In genomic region chr12:132144115-132145071, GRCh38 we compare ENCODE assay signal across 1 cellular context.
A peak's percentile ranks its signal among the peaks of the same experiment; 100 is the strongest.
TF ChIP-seq lines count a peak whose summit lies in the region.

A gene with protein sequence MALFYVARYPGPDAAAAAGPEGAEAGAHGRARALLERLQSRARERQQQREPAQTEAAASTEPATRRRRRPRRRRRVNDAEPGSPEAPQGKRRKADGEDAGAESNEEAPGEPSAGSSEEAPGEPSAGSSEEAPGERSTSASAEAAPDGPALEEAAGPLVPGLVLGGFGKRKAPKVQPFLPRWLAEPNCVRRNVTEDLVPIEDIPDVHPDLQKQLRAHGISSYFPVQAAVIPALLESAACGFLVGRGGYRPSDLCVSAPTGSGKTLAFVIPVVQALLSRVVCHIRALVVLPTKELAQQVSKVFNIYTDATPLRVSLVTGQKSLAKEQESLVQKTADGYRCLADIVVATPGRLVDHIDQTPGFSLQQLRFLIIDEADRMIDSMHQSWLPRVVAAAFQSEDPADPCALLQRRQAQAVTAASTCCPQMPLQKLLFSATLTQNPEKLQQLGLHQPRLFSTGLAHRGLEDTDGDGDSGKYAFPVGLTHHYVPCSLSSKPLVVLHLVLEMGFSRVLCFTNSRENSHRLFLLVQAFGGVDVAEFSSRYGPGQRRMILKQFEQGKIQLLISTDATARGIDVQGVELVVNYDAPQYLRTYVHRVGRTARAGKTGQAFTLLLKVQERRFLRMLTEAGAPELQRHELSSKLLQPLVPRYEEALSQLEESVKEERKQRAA (minus strand): TSS chr12:132144319. CDS start chr12:132144296, 23 bp downstream.
TSS of gene NOC4L (plus strand) at chr12:132144457. CDS start at chr12:132144489, 32 bp downstream.

TF ChIP-seq in K562, 482 proteins besides CTCF, POLR2A, EP300 and RAD21 (continued from another document and continues in another):
- TF ChIP-seq, protein P1, sequence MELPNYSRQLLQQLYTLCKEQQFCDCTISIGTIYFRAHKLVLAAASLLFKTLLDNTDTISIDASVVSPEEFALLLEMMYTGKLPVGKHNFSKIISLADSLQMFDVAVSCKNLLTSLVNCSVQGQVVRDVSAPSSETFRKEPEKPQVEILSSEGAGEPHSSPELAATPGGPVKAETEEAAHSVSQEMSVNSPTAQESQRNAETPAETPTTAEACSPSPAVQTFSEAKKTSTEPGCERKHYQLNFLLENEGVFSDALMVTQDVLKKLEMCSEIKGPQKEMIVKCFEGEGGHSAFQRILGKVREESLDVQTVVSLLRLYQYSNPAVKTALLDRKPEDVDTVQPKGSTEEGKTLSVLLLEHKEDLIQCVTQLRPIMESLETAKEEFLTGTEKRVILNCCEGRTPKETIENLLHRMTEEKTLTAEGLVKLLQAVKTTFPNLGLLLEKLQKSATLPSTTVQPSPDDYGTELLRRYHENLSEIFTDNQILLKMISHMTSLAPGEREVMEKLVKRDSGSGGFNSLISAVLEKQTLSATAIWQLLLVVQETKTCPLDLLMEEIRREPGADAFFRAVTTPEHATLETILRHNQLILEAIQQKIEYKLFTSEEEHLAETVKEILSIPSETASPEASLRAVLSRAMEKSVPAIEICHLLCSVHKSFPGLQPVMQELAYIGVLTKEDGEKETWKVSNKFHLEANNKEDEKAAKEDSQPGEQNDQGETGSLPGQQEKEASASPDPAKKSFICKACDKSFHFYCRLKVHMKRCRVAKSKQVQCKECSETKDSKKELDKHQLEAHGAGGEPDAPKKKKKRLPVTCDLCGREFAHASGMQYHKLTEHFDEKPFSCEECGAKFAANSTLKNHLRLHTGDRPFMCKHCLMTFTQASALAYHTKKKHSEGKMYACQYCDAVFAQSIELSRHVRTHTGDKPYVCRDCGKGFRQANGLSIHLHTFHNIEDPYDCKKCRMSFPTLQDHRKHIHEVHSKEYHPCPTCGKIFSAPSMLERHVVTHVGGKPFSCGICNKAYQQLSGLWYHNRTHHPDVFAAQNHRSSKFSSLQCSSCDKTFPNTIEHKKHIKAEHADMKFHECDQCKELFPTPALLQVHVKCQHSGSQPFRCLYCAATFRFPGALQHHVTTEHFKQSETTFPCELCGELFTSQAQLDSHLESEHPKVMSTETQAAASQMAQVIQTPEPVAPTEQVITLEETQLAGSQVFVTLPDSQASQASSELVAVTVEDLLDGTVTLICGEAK (IDR thresholded peaks at IDR 0.05), result peak; percentile 49
- TF ChIP-seq, protein P1 (CRISPR knock-in tag; IDR thresholded peaks at IDR 0.05), result no peak
- no peak for TF ChIP-seq ZNF436 (CRISPR knock-in tag; IDR thresholded peaks at IDR 0.05)
- TF ChIP-seq PHB (CRISPR knock-in tag; IDR thresholded peaks at IDR 0.05), result no peak
- no peak for TF ChIP-seq CEBPZ (IDR thresholded peaks at IDR 0.05; ENCODE audit: borderline replicate concordance, low read depth, low read length)
- TF ChIP-seq SIN3B (IDR thresholded peaks at IDR 0.05; ENCODE audit: low read depth), result peak; percentile 99
- TF ChIP-seq, protein P2, sequence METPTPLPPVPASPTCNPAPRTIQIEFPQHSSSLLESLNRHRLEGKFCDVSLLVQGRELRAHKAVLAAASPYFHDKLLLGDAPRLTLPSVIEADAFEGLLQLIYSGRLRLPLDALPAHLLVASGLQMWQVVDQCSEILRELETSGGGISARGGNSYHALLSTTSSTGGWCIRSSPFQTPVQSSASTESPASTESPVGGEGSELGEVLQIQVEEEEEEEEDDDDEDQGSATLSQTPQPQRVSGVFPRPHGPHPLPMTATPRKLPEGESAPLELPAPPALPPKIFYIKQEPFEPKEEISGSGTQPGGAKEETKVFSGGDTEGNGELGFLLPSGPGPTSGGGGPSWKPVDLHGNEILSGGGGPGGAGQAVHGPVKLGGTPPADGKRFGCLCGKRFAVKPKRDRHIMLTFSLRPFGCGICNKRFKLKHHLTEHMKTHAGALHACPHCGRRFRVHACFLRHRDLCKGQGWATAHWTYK (CRISPR knock-in tag; IDR thresholded peaks at IDR 0.05), result peak; percentile 64; the same call in 1 of the 2 replicates
- TF ChIP-seq, protein P3, sequence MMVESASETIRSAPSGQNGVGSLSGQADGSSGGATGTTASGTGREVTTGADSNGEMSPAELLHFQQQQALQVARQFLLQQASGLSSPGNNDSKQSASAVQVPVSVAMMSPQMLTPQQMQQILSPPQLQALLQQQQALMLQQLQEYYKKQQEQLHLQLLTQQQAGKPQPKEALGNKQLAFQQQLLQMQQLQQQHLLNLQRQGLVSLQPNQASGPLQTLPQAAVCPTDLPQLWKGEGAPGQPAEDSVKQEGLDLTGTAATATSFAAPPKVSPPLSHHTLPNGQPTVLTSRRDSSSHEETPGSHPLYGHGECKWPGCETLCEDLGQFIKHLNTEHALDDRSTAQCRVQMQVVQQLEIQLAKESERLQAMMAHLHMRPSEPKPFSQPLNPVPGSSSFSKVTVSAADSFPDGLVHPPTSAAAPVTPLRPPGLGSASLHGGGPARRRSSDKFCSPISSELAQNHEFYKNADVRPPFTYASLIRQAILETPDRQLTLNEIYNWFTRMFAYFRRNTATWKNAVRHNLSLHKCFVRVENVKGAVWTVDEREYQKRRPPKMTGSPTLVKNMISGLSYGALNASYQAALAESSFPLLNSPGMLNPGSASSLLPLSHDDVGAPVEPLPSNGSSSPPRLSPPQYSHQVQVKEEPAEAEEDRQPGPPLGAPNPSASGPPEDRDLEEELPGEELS (CRISPR knock-in tag; IDR thresholded peaks at IDR 0.05; ENCODE audit: borderline replicate concordance), result peak; percentile 93; the same call in 1 of the 2 replicates
- peak; percentile 36 for TF ChIP-seq HNRNPLL (IDR thresholded peaks at IDR 0.05; ENCODE audit: low read depth, low read length, poor library complexity, severe bottlenecking)
- peak; percentile 54 for TF ChIP-seq THAP7 (CRISPR knock-in tag; IDR thresholded peaks at IDR 0.05)
- no peak for TF ChIP-seq ZNF140 (CRISPR knock-in tag; IDR thresholded peaks at IDR 0.05)
- peak; percentile 88 for TF ChIP-seq KDM5B (IDR thresholded peaks at IDR 0.05; ENCODE audit: insufficient replicate concordance, low read depth, low read length)
- no peak for TF ChIP-seq SOX6 (IDR thresholded peaks at IDR 0.05)
- TF ChIP-seq ZNF146 (CRISPR knock-in tag; IDR thresholded peaks at IDR 0.05; ENCODE audit: unreplicated experiment), result no peak
- peak; percentile 94 for TF ChIP-seq RBFOX2 (IDR thresholded peaks at IDR 0.05; ENCODE audit: low read depth, low read length)
- peak in 1 of 2 experiments; percentile 79; a peak in 2 of 4 replicates for TF ChIP-seq TEAD1 (CRISPR knock-in tag; IDR thresholded peaks at IDR 0.05)
- no peak for TF ChIP-seq ZNF592 (IDR thresholded peaks at IDR 0.05)
- TF ChIP-seq, protein P4, sequence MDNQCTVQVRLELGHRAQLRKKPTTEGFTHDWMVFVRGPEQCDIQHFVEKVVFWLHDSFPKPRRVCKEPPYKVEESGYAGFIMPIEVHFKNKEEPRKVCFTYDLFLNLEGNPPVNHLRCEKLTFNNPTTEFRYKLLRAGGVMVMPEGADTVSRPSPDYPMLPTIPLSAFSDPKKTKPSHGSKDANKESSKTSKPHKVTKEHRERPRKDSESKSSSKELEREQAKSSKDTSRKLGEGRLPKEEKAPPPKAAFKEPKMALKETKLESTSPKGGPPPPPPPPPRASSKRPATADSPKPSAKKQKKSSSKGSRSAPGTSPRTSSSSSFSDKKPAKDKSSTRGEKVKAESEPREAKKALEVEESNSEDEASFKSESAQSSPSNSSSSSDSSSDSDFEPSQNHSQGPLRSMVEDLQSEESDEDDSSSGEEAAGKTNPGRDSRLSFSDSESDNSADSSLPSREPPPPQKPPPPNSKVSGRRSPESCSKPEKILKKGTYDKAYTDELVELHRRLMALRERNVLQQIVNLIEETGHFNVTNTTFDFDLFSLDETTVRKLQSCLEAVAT (IDR thresholded peaks at IDR 0.05), result peak in 1 of 2 experiments; percentile 99; a peak in 2 of 4 replicates
